In the genomic region with DNA sequence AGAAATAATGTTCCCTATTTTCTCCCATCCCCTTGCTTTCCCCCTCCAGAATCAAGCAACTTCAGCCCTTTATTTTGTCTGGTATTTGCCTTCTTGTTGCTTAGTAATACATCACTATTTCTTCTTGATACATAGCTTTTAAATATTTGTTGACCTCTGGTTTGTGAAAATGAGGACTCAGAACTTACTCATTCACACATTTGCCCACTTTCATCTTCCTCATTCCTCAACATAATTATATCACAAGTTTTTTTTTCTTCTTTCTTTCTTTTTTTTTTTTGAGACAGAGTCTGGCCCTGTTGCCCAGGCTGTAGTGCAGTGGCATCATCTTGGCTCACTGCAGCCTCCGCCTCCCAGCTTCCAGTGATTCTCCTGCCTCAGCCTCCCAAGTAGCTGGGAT, we compare ENCODE assay signal across 1 cellular context.
TF ChIP-seq lines count a peak whose summit lies in the region.

No MANE protein-coding gene starts in this region.

TF ChIP-seq in GM12878, 131 proteins besides CTCF, POLR2A, EP300 and RAD21:
- TF ChIP-seq RAD51 (IDR thresholded peaks at IDR 0.05): no peak
- peak; percentile 53; the same call in 1 of the 2 replicates for TF ChIP-seq ATF7 (IDR thresholded peaks at IDR 0.05; ENCODE audit: low read depth)
- peak; percentile 66; the same call in 1 of the 2 replicates for TF ChIP-seq MTA2 (IDR thresholded peaks at IDR 0.05; ENCODE audit: low read depth)
- TF ChIP-seq ZNF384 (IDR thresholded peaks at IDR 0.05; ENCODE audit: borderline replicate concordance, low read depth, low read length): peak; percentile 25; the same call in 1 of the 2 replicates
- TF ChIP-seq ZNF24 (IDR thresholded peaks at IDR 0.05): no peak
- TF ChIP-seq IKZF2 (IDR thresholded peaks at IDR 0.05): peak in 1 of 2 experiments; percentile 13; a peak in 1 of 4 replicates
- TF ChIP-seq NBN (IDR thresholded peaks at IDR 0.05): peak; percentile 38; the same call in 1 of the 2 replicates
TF ChIP-seq in GM12878: peak in this region for 5.
